25 cellular contexts compared by ENCODE assay signal in genomic region chr7:130387306-130387627, GRCh38. TPM values are rescaled to one million over a fixed set of nuclear protein-coding genes. Genes with fewer than 3 reads are reported as not detected.
"Had no signal": no experiment of that assay in that cellular context is flagged by ENCODE, and none has a peak within 500 bp of the region (broad histone marks: within the 10 kb centered on the region; RNA-seq: fewer than 3 reads in every experiment).

No MANE protein-coding gene starts in this region.

- ATAC-seq: activated CD4-positive, alpha-beta T cell treated with anti-CD3 and anti-CD28 coated beads for 36 hours; activated T-helper 17 cell treated with anti-CD3 and anti-CD28 coated beads, Interleukin-2, amount 50 U/mL, for 72 hours; PC-3; T-cell had no signal

- H3K9me3 ChIP-seq: MG63 had no signal

- H3K27ac ChIP-seq: SK-N-MC, VCaP had no signal

- H3K36me3 ChIP-seq: MG63 had no signal

- H3K27me3 ChIP-seq: MG63 had no signal

- H3K4me3 ChIP-seq: MG63, SK-N-MC had no signal

- DNase-seq: activated CD4-positive, alpha-beta memory T cell treated with anti-CD3 and anti-CD28 coated beads, Interleukin-2, amount 10 ng/mL, durations not matched to agents 7 days and 5 days; activated CD4-positive, alpha-beta T cell treated with anti-CD3 and anti-CD28 coated beads for 36 hours; activated CD4-positive, alpha-beta T cell treated with anti-CD3 and anti-CD28 coated beads, Interleukin-2, amount 50 U/mL, for 1 hour; activated CD4-positive, CD25-positive, alpha-beta regulatory T cell; activated gamma-delta T cell; activated naive CD4-positive, alpha-beta T cell treated with anti-CD3 and anti-CD28 coated beads for 36 hours; activated T-cell treated with anti-CD3 and anti-CD28 coated beads for 4 hours; activated T-cell treated with anti-CD3 and anti-CD28 coated beads, Interleukin-2, amount 50 U/mL, for 48 hours; central memory CD4-positive, alpha-beta T cell; MG63; NCI-H1105; NCI-H1436; NCI-H187; NCI-H2081; NCI-H510A treated with DMSO at 0.1 percent for 48 hours; PC-3; SHP77 treated with DMSO at 0.1 percent for 48 hours; T-cell; T-helper 2 cell; T1000 had no signal

RNA-seq across cellular contexts. Expression of gene CPA1, which starts 7.0 kb away (rescaled TPM):
- total RNA-seq: activated CD4-positive, alpha-beta memory T cell treated with anti-CD3 and anti-CD28 coated beads, Interleukin-2, amount 10 ng/mL, durations not matched to agents 7 days and 5 days; activated CD4-positive, alpha-beta T cell treated with anti-CD3 and anti-CD28 coated beads for 36 hours; activated CD8-positive, alpha-beta memory T cell treated with anti-CD3 and anti-CD28 coated beads for 36 hours; activated naive CD4-positive, alpha-beta T cell treated with anti-CD3 and anti-CD28 coated beads for 36 hours; activated T-helper 17 cell treated with anti-CD3 and anti-CD28 coated beads, Interleukin-2, amount 50 U/mL, for 72 hours; bronchial epithelial cell; PC-3 had no signal

RNA-seq across cellular contexts. Expression of gene CPA5, which starts 42.7 kb away (rescaled TPM):
- total RNA-seq: activated CD4-positive, alpha-beta memory T cell treated with anti-CD3 and anti-CD28 coated beads, Interleukin-2, amount 10 ng/mL, durations not matched to agents 7 days and 5 days; bronchial epithelial cell; PC-3 had no signal
